9 cellular contexts compared by ENCODE assay signal in the genomic region with DNA sequence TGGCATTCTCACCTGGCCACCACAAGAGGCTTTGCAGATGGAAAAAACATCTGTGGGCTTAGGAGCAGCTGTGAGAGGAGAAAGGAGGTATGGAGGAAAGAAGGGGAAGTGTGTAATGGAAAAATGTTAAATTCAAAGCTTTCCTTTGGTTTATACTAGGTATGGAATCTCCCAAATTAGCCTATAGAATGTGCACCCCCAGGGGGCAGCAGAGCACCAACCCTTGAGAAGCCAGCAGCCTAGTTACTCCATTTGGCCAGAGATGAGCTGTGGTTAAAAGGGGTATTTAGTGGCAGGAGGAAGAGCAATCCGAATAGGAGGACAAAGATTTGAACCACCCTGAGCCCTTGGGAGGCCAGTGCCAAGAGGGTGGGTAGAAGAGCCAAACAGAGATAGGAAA.
A peak's percentile ranks its signal among the peaks of the same experiment; 100 is the strongest.
DNase-seq lines count a peak whose midpoint lies in the region; ATAC-seq and TF ChIP-seq lines count a peak whose summit lies in the region.
"Had no signal": no experiment of that assay in that cellular context is flagged by ENCODE, and none has a peak within 500 bp of the region (broad histone marks: within the 10 kb centered on the region; RNA-seq: fewer than 3 reads in every experiment).

No MANE protein-coding gene starts in this region.

- TF ChIP-seq CTCF in HL-60 (IDR thresholded peaks at IDR 0.05; ENCODE audit: insufficient read depth, low read length) (peak; percentile 44), dorsolateral prefrontal cortex (IDR thresholded peaks at IDR 0.05 in 54 of 56, conservative IDR thresholded peaks at IDR 0.05 in 2 of 56; ENCODE audit: low read depth in 1 of 56, partially characterized antibody in 56 of 56) (peak in 44 of 56 donors; percentile 9 to 50 (median 32)), mucosa of descending colon (IDR thresholded peaks at IDR 0.05) (peak; percentile 18)

- H3K27me3 Mint-ChIP-seq in T-helper 2 cell treated with Interferon-gamma antibody and Interleukin-4, amounts not matched to agents 5 μg/mL and 100 μg/mL, for 36 hours (ENCODE audit: low read depth): peaks cover 8% of the 10 kb centered on the region

- H3K36me3 ChIP-seq in mucosa of descending colon (ENCODE audit: low read depth): no peaks in the 10 kb centered on the region

- no peaks in the 10 kb centered on the region for H3K4me1 Mint-ChIP-seq in T-helper 2 cell treated with Interferon-gamma antibody and Interleukin-4, amounts not matched to agents 5 μg/mL and 100 μg/mL, for 36 hours (ENCODE audit: low read depth)

- H3K27me3 ChIP-seq in HL-60 (ENCODE audit: insufficient read depth, poor library complexity, severe bottlenecking) (no peaks in the 10 kb centered on the region), dorsolateral prefrontal cortex (no peaks in the 10 kb centered on the region)

- H3K9me3 Mint-ChIP-seq in T-helper 2 cell treated with Interferon-gamma antibody and Interleukin-4, amounts not matched to agents 5 μg/mL and 100 μg/mL, for 36 hours: no peaks in the 10 kb centered on the region

- H3K4me3 ChIP-seq in HL-60 (replicated peaks; ENCODE audit: insufficient read depth, low read length) (no peak overlapping the region), dorsolateral prefrontal cortex (no peak overlapping the region), mucosa of descending colon (no peak overlapping the region)

- H3K27ac Mint-ChIP-seq in T-helper 2 cell treated with Interferon-gamma antibody and Interleukin-4, amounts not matched to agents 5 μg/mL and 100 μg/mL, for 36 hours: no peak overlapping the region

- H3K27ac ChIP-seq in HL-60 (replicated peaks) (no peak overlapping the region), dorsolateral prefrontal cortex (no peak overlapping the region)

- H3K9me3 ChIP-seq in mucosa of descending colon: no peaks in the 10 kb centered on the region

- no peaks in the 10 kb centered on the region for H3K4me1 ChIP-seq in mucosa of descending colon (ENCODE audit: low read depth)

- no peak overlapping the region for H3K4me3 Mint-ChIP-seq in T-helper 2 cell treated with Interferon-gamma antibody and Interleukin-4, amounts not matched to agents 5 μg/mL and 100 μg/mL, for 36 hours

- ATAC-seq in mucosa of descending colon (peak; percentile 61), HG03175 (IDR thresholded peaks at IDR 0.05; ENCODE audit: unreplicated experiment) (no peak)
- ATAC-seq: right cardiac atrium had no signal

- no peaks in the 10 kb centered on the region for H3K36me3 Mint-ChIP-seq in T-helper 2 cell treated with Interferon-gamma antibody and Interleukin-4, amounts not matched to agents 5 μg/mL and 100 μg/mL, for 36 hours (ENCODE audit: low read depth)

- intact Hi-C loops in dorsolateral prefrontal cortex (cut with DNase I): no loop called here
- intact Hi-C loops in mucosa of descending colon (cut with DNase I, micrococcal nuclease): no loop called here

- DNase-seq in EH (ENCODE audit: low read depth): peak; percentile 64
- peak; percentile 4 to 31 for DNase-seq in HL-60 (ENCODE audit: low read depth in 1 of 2, low spot score in 1 of 2)
- peak; percentile 39 for DNase-seq in RPMI8226
- DNase-seq in dorsolateral prefrontal cortex: peak in 2 of 10 donors; percentile 35 to 48
- DNase-seq in mucosa of descending colon: peak in 2 of 3 donors; percentile 59 to 83
- DNase-seq in epidermal melanocyte (ENCODE audit: insufficient read length, low spot score): no peak
- no peak for DNase-seq in T-helper 2 cell treated with Interferon-gamma antibody and Interleukin-4, amounts not matched to agents 5 μg/mL and 100 μg/mL, for 36 hours (ENCODE audit: low spot score)

Comparison
In these comparisons a context has a peak if more than half of its experiments do, and no peak if none do; other contexts are left out.
1. DNase-seq: peak in EH (single experiment), HL-60 (2 of 2), RPMI8226 (single experiment) and mucosa of descending colon (2 of 3); none in epidermal melanocyte (single experiment) and T-helper 2 cell treated with Interferon-gamma antibody and Interleukin-4, amounts not matched to agents 5 μg/mL and 100 μg/mL, for 36 hours (single experiment).
2. Peak in every context shown above with its lines, with median percentiles within 50 percentile points of each other: CTCF ChIP-seq.